Comparison of ENCODE assay signal across 8 cellular contexts in the genomic region with DNA sequence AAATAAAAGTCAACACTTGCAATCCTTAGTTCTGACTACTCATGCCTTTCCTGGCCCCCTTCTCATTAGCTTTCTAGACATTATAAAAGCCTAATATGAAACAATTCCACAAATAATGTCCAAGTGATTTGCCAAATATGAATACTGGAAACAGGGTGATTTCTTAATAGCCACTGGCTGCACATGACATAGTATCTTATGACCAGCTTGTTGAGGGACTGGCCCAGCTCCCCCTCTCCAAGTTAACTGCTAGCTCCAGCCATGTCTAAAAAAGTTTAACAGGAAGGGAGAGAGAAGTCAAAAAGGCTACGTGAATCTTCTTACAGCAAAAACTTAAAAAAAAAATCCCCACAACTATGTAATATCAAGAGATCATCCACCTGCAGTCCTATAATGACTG. TPM values are rescaled to one million over a fixed set of nuclear protein-coding genes. Genes with fewer than 3 reads are reported as not detected.
DNase-seq lines count a peak whose midpoint lies in the region; ATAC-seq and TF ChIP-seq lines count a peak whose summit lies in the region.

No MANE protein-coding gene starts in this region.

- H3K27ac ChIP-seq in coronary artery (peak overlapping the region in 1 of 2 donors; percentile 94), muscle layer of duodenum (ENCODE audit: low read length) (peak overlapping the region; percentile 84)

- no peak for TF ChIP-seq CTCF in coronary artery (IDR thresholded peaks at IDR 0.05)

- DNase-seq in EH (ENCODE audit: low read depth): peak; percentile 53
- DNase-seq in M059J (ENCODE audit: low read depth): peak; percentile 43
- DNase-seq in coronary artery (ENCODE audit: low spot score): no peak

- no peaks in the 10 kb centered on the region for H3K9me3 ChIP-seq in muscle layer of duodenum (ENCODE audit: control insufficient read depth in 1 of 2, low read length in 2 of 2)

- H3K36me3 ChIP-seq in muscle layer of duodenum (ENCODE audit: control insufficient read depth in 1 of 2, insufficient read depth in 2 of 2, low read length in 2 of 2): no peaks in the 10 kb centered on the region

- no peaks in the 10 kb centered on the region for H3K27me3 ChIP-seq in muscle layer of duodenum (ENCODE audit: low read depth, low read length)

- H3K4me3 ChIP-seq in coronary artery (peak overlapping the region; percentile 75), muscle layer of duodenum (ENCODE audit: low read depth in 1 of 2, low read length in 2 of 2) (peak overlapping the region; percentile 88 to 94)

- peaks cover 9 to 26% of the 10 kb centered on the region in 2 donors for H3K4me1 ChIP-seq in muscle layer of duodenum (ENCODE audit: control insufficient read depth in 1 of 2, insufficient read depth in 2 of 2, low read length in 2 of 2)

- ATAC-seq in GM18907 (IDR thresholded peaks at IDR 0.05; ENCODE audit: unreplicated experiment) (no peak), GM19328 (IDR thresholded peaks at IDR 0.05; ENCODE audit: unreplicated experiment) (no peak), HG03469 (IDR thresholded peaks at IDR 0.05; ENCODE audit: unreplicated experiment) (no peak), HG03045 (IDR thresholded peaks at IDR 0.05; ENCODE audit: unreplicated experiment) (no peak)

RNA-seq across cellular contexts. Expression of gene CERT1, which starts 1.5 kb away (rescaled TPM):
- total RNA-seq in M059J (2014; rRNA removed; shearing (Covaris generic)): 10.9 and 13.3 TPM in 2 replicates

RNA-seq across cellular contexts. Expression of gene POLK, which starts 1.7 kb away (rescaled TPM):
- 24.2 and 28.9 TPM in 2 replicates for total RNA-seq in M059J (2014; rRNA removed; shearing (Covaris generic))
